Comparison of ENCODE assay signal across 2 cellular contexts in the genomic region with DNA sequence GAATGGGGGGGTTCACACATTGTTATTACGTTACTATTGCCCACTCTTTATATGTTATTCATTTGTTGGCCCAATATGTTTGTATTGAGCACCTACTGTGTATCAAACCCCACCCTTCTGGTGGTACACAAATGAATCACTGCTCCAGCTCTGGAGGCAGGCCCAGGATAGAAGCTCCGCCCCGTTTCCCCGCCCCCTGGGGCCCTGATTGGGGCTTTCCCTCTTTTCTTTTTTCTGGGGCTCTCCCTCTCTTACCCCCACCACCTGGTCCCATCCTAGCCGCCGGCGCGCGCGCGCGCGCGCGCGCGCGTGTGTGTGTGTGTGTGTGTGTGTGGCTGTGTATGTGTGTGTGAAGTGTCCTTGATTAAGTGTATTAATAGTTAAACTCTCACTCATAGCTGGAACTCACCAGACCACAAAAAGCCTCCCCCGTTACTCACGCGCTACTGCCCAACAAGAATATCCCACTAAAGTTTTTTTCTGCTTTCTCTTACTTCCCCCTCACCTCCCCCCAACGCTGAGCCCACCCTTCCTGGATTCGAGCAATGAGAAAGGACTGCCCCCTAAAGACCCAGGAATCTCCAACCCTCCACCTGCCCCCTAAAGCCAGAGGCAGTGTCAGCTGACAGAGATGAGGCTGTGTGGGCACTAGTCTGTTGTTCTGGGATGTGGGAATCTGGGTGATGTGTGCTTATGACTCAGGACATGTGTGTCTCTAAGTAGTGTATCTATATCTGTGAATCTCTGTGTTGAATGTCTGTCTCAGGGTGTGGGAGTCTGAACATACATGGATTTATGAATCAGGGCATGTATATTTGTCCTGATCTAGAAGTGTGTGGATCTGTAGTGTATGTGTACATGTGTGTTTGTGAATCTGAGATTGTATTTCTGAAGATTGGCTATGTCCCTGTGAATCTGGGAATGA.
TF ChIP-seq lines count a peak whose summit lies in the region.

No MANE protein-coding gene starts in this region.

TF ChIP-seq in HEK293, 187 proteins besides CTCF, POLR2A, EP300 and RAD21 (continues in another document):
- TF ChIP-seq EGR2 (tag by site-specific recombination; IDR thresholded peaks at IDR 0.05; ENCODE audit: low read depth) (peak; percentile 29; the same call in 1 of the 2 replicates), OVOL3 (tag by site-specific recombination; IDR thresholded peaks at IDR 0.05) (no peak), ZNF132 (tag by site-specific recombination; IDR thresholded peaks at IDR 0.05; ENCODE audit: borderline replicate concordance) (no peak), ZEB2 (tag by site-specific recombination; IDR thresholded peaks at IDR 0.05) (0 out of 2 replicates have a peak, but pooled peaks have one; percentile 19), ZBTB48 (tag by site-specific recombination; IDR thresholded peaks at IDR 0.05) (0 out of 2 replicates have a peak, but pooled peaks have one; percentile 49), ZNF48 (tag by site-specific recombination; IDR thresholded peaks at IDR 0.05) (no peak), GLIS1 (tag by site-specific recombination; IDR thresholded peaks at IDR 0.05) (0 out of 2 replicates have a peak, but pooled peaks have one; percentile 20), ZFHX2 (tag by site-specific recombination; conservative IDR thresholded peaks at IDR 0.05) (peak; percentile 63), GFI1B (tag by site-specific recombination; IDR thresholded peaks at IDR 0.05) (no peak; the same call in 1 of the 2 replicates), ZNF341 (tag by site-specific recombination; IDR thresholded peaks at IDR 0.05; ENCODE audit: low read depth) (no peak), ZBTB1 (tag by site-specific recombination; IDR thresholded peaks at IDR 0.05) (no peak)
- TF ChIP-seq, protein P1, sequence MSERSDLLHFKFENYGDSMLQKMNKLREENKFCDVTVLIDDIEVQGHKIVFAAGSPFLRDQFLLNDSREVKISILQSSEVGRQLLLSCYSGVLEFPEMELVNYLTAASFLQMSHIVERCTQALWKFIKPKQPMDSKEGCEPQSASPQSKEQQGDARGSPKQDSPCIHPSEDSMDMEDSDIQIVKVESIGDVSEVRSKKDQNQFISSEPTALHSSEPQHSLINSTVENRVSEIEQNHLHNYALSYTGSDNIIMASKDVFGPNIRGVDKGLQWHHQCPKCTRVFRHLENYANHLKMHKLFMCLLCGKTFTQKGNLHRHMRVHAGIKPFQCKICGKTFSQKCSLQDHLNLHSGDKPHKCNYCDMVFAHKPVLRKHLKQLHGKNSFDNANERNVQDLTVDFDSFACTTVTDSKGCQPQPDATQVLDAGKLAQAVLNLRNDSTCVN (tag by site-specific recombination; optimal IDR thresholded peaks at IDR 0.05): peak; percentile 72
- TF ChIP-seq, protein P2, sequence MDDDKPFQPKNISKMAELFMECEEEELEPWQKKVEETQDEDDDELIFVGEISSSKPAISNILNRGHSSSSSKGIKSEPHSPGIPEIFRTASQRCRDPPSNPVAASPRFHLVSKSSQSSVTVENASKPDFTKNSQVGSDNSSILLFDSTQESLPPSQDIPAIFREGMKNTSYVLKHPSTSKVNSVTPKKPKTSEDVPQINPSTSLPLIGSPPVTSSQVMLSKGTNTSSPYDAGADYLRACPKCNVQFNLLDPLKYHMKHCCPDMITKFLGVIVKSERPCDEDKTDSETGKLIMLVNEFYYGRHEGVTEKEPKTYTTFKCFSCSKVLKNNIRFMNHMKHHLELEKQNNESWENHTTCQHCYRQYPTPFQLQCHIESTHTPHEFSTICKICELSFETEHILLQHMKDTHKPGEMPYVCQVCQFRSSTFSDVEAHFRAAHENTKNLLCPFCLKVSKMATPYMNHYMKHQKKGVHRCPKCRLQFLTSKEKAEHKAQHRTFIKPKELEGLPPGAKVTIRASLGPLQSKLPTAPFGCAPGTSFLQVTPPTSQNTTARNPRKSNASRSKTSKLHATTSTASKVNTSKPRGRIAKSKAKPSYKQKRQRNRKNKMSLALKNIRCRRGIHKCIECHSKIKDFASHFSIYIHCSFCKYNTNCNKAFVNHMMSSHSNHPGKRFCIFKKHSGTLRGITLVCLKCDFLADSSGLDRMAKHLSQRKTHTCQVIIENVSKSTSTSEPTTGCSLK (tag by site-specific recombination; IDR thresholded peaks at IDR 0.05): no peak
- TF ChIP-seq, protein P3, sequence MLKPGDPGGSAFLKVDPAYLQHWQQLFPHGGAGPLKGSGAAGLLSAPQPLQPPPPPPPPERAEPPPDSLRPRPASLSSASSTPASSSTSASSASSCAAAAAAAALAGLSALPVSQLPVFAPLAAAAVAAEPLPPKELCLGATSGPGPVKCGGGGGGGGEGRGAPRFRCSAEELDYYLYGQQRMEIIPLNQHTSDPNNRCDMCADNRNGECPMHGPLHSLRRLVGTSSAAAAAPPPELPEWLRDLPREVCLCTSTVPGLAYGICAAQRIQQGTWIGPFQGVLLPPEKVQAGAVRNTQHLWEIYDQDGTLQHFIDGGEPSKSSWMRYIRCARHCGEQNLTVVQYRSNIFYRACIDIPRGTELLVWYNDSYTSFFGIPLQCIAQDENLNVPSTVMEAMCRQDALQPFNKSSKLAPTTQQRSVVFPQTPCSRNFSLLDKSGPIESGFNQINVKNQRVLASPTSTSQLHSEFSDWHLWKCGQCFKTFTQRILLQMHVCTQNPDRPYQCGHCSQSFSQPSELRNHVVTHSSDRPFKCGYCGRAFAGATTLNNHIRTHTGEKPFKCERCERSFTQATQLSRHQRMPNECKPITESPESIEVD (tag by site-specific recombination; IDR thresholded peaks at IDR 0.05): no peak
- TF ChIP-seq, protein P4, sequence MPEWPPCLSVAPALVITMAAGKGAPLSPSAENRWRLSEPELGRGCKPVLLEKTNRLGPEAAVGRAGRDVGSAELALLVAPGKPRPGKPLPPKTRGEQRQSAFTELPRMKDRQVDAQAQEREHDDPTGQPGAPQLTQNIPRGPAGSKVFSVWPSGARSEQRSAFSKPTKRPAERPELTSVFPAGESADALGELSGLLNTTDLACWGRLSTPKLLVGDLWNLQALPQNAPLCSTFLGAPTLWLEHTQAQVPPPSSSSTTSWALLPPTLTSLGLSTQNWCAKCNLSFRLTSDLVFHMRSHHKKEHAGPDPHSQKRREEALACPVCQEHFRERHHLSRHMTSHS (tag by site-specific recombination; IDR thresholded peaks at IDR 0.05): no peak
- TF ChIP-seq, protein P5, sequence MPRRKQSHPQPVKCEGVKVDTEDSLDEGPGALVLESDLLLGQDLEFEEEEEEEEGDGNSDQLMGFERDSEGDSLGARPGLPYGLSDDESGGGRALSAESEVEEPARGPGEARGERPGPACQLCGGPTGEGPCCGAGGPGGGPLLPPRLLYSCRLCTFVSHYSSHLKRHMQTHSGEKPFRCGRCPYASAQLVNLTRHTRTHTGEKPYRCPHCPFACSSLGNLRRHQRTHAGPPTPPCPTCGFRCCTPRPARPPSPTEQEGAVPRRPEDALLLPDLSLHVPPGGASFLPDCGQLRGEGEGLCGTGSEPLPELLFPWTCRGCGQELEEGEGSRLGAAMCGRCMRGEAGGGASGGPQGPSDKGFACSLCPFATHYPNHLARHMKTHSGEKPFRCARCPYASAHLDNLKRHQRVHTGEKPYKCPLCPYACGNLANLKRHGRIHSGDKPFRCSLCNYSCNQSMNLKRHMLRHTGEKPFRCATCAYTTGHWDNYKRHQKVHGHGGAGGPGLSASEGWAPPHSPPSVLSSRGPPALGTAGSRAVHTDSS (tag by site-specific recombination; IDR thresholded peaks at IDR 0.05): no peak

TF ChIP-seq in endothelial cell of umbilical vein, 7 proteins besides CTCF, POLR2A, EP300 and RAD21:
- TF ChIP-seq, protein P6, sequence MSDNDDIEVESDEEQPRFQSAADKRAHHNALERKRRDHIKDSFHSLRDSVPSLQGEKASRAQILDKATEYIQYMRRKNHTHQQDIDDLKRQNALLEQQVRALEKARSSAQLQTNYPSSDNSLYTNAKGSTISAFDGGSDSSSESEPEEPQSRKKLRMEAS (IDR thresholded peaks at IDR 0.05; ENCODE audit: insufficient read depth, insufficient read length): no peak
